Comparison of ENCODE assay signal across 8 cellular contexts in the genomic region with DNA sequence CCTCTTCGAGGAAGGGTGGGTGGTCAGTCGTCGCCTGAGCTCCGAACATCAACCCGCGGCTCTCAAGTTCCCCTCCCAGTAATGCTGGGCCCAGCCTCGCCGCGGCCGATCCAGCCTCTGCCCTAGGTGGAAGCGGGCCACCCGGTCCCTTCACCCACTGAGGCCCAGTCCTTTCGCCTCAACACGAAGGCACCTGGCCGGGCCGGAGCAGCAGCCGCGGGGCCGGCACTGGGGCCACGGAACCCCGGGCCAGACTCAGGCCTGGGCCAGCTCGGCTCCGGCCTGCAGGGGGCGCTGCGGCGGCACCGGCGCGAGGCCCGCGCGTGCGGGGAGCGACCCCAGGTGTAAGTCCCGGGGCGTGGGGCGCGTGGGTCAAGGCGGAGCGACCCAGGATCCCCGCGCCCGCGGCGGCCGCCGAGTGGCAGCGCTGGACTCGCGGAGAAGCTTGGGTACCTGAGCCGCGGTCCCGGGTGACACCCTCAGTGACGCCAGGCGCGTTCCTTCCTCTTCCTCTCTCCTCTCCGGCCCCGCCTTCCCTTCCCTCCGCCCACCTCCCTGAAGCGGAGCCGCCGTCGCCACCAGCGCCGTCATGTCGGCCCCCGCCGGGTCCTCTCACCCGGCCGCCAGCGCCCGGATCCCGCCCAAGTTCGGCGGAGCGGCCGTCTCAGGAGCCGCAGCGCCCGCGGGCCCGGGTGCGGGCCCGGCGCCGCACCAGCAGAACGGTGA. TPM values are rescaled to one million over a fixed set of nuclear protein-coding genes. Genes with fewer than 3 reads are reported as not detected.
DNase-seq lines count a peak whose midpoint lies in the region; ATAC-seq and TF ChIP-seq lines count a peak whose summit lies in the region.

A gene (plus strand): TSS at position 535 of the 726 bp plus-strand sequence. CDS start 55 bp downstream, at position 590.

- no peaks in the 10 kb centered on the region for H3K27me3 ChIP-seq in testis

- intact Hi-C loops in testis (cut with DNase I; ENCODE audit: low total_unique reads), result loop anchor here (10.0 kb wide), 1 partner anchor 121 kb away; no protein-coding TSS in a partner anchor

- ATAC-seq in omental fat pad (ENCODE audit: low FRiP score), result peak; percentile 91

- peaks cover 22% of the 10 kb centered on the region for H3K4me1 ChIP-seq in testis

- WGBS in testis, 2 donors, result 1% methylated on average over 14 to 33 of the region's 87 CpGs

- H3K36me3 ChIP-seq in testis (ENCODE audit: low read depth, missing control alignments), result no peaks in the 10 kb centered on the region

- TF ChIP-seq POLR2A in testis (IDR thresholded peaks at IDR 0.05), result no peak

- TF ChIP-seq CTCF in LNCaP clone FGC (IDR thresholded peaks at IDR 0.05; ENCODE audit: control insufficient read depth, extremely low read depth, insufficient read depth) (peak; percentile 82), omental fat pad (IDR thresholded peaks at IDR 0.05) (peak in 2 of 3 donors; percentile 89 to 99), testis (IDR thresholded peaks at IDR 0.05) (peak; percentile 93 to 98 (median 94))

- H3K4me3 ChIP-seq in LNCaP clone FGC (ENCODE audit: low read depth, low read length) (peak within 1 kb of the TSS; percentile 62), testis (peak within 1 kb of the TSS; percentile 68 to 83)

- peak within 1 kb of the TSS; percentile 93 to 94 for H3K27ac ChIP-seq in testis

- in situ Hi-C loops in G401 (cut with HindIII; ENCODE audit: low sequenced_read_pairs) (loop anchor here (25.0 kb wide), 2 partner anchors 229 to 379 kb away; a partner anchor contains a TSS), SK-MEL-5 (cut with HindIII; ENCODE audit: low pct_unique_long_range_greater_than_20kb, low sequenced_read_pairs) (no loop called here)

- DNase-seq in G401 (ENCODE audit: low spot score), result peak; percentile 88
- peak; percentile 72 for DNase-seq in H4 (ENCODE audit: low spot score)
- DNase-seq in LNCaP clone FGC (ENCODE audit: low read depth), result peak; percentile 52
- peak; percentile 68 for DNase-seq in SK-MEL-5 (ENCODE audit: low read depth, low spot score)
- peak; percentile 89 for DNase-seq in activated naive CD4-positive, alpha-beta T cell treated with Interleukin-2 at 50 U/mL for 16 hours
- peak; percentile 81 for DNase-seq in germinal center (ENCODE audit: low spot score)
- peak; percentile 56 for DNase-seq in omental fat pad (ENCODE audit: low spot score)
- DNase-seq in testis, result peak; percentile 93

- no peaks in the 10 kb centered on the region for H3K9me3 ChIP-seq in testis

RNA-seq across cellular contexts. Expression of the gene that starts here (rescaled TPM):
- 4.8 and 6.4 TPM in 2 replicates for total RNA-seq in G401 (2014; rRNA removed; shearing (Covaris generic))
- total RNA-seq in H4 (2014; rRNA removed; shearing (Covaris generic)), result 12.1 and 19.4 TPM in 2 replicates
- total RNA-seq in SK-MEL-5 (2014; rRNA removed; shearing (Covaris generic)), result 13.6 and 15.3 TPM in 2 replicates
- polyA plus RNA-seq in SK-MEL-5 (2015; cell fraction: cytosol; rRNA removed), result 16.2 and 24.0 TPM in 2 replicates
- polyA plus RNA-seq in SK-MEL-5 (2015; cell fraction: nucleus; rRNA removed), result 21.2 and 22.4 TPM in 2 replicates
- total RNA-seq in omental fat pad (10 to 100 TPM; 34.8 to 41.0 (median 37.8) TPM), testis (10 to 100 TPM; 36.0 to 38.6 TPM)
- polyA plus RNA-seq in testis (ENCODE audit: insufficient read depth, low read depth, low replicate concordance), result 22.7 TPM

Comparison
In these comparisons a context has a peak if more than half of its experiments do, and no peak if none do; other contexts are left out.
1. Peak in every context shown above with its lines: DNase-seq, ATAC-seq, H3K4me3 ChIP-seq and H3K27ac ChIP-seq.